ENCODE assay signal across 1 cellular context in genomic region chr13:102440259-102440936, GRCh38.
TF ChIP-seq lines count a peak whose summit lies in the region.

No MANE protein-coding gene starts in this region.

TF ChIP-seq in A549, 52 proteins besides CTCF, POLR2A, EP300 and RAD21 (continued from another document):
- TF ChIP-seq MAFK (IDR thresholded peaks at IDR 0.05; ENCODE audit: partially characterized antibody) (no peak), SMC3 (IDR thresholded peaks at IDR 0.05) (no peak), BCL3 (IDR thresholded peaks at IDR 0.05) (no peak)
